ENCODE assay signal across 8 cellular contexts in the genomic region with DNA sequence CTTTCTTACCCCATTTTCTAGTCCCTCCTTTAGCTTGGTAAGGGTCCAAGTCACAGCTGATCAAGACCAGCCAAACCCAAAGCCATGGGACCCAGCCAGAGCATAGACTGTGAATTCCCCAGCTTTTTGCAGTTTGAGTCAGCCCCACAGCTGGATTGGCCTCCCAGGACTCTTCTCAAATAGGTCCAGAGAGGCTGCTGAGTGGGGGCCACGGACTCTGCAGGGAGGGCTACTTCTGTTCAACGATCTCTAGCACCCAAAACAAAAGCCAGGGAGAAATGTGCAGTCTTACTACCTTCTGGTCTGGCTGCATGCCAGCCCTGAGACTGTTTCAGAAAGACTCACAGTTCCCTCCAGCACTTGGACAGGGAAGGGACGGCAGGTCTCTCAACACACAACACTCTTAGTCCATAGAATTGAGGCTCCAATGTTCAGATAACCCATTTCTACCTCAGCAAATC. TPM values are rescaled to one million over a fixed set of nuclear protein-coding genes. Genes with fewer than 3 reads are reported as not detected.
DNase-seq lines count a peak whose midpoint lies in the region; ATAC-seq, FAIRE-seq and TF ChIP-seq lines count a peak whose summit lies in the region.

No MANE protein-coding gene starts in this region.

- H3K27ac ChIP-seq in AG04450 (ENCODE audit: low read depth, low read length): peak overlapping the region; percentile 83

- ATAC-seq in GM19455 (IDR thresholded peaks at IDR 0.05; ENCODE audit: unreplicated experiment): no peak

- peaks cover 5% of the 10 kb centered on the region; the same call in 1 of the 2 replicates for H3K9me3 ChIP-seq in AG04450 (ENCODE audit: control insufficient read depth, insufficient read depth, low read length)

- CTCF ChIA-PET in AG04450 (lab: Charles Lee): interaction anchor here (1.9 kb wide), 1 partner anchor 65 kb away, joined by 7 read pairs; no protein-coding TSS in a partner anchor

- POLR2A ChIA-PET in AG04450 (lab: Yijun Ruan, JAX): interaction anchor here (0.6 to 2.9 kb wide), 3 partner anchors 22 to 62 kb away, joined by 3 to 15 read pairs (median 4); no protein-coding TSS in a partner anchor

- DNase-seq in AG04450 (ENCODE audit: low read depth, low spot score) (peak; percentile 57), GM12892 (ENCODE audit: insufficient read length) (no peak), UCSD-AML1 (lab: John Stamatoyannopoulos, UW; ENCODE audit: unreplicated experiment) (peak; percentile 26), glomerular visceral epithelial cell (ENCODE audit: extremely low spot score) (peak; percentile 55), NCI-H1417 (lab: John Stamatoyannopoulos, UW) (no peak), amniotic stem cell (lab: John Stamatoyannopoulos, UW) (no peak), NCI-H187 (lab: John Stamatoyannopoulos, UW) (no peak)

- peaks cover 24% of the 10 kb centered on the region for H3K27me3 ChIP-seq in AG04450 (ENCODE audit: control insufficient read depth, insufficient read depth, low read length)

- H3K4me3 ChIP-seq in AG04450 (ENCODE audit: low read depth, low read length): peak overlapping the region; percentile 79

- no peak for TF ChIP-seq POLR2A in GM12892 (IDR thresholded peaks at IDR 0.05; ENCODE audit: low read depth, low read length)

- no peak for TF ChIP-seq CTCF in AG04450 (IDR thresholded peaks at IDR 0.05; ENCODE audit: low read depth, low read length)

- peak; percentile 78 for FAIRE-seq in GM12892 (lab: Jason Lieb, UNC)

RNA-seq across cellular contexts. Expression of gene VDR, which starts 1.6 kb away (rescaled TPM):
- polyA plus RNA-seq in AG04450 (2011; rRNA removed): 11.9 and 13.6 TPM in 2 replicates
- 14.6 and 23.2 TPM in 2 replicates for polyA minus RNA-seq in AG04450 (2011; rRNA and poly(A)+ RNA removed)
- 12.0 TPM for polyA plus RNA-seq in GM12892 (2012; ENCODE audit: missing spikeins)

Comparison
In these comparisons a context has a peak if more than half of its experiments do, and no peak if none do; other contexts are left out.
1. DNase-seq: peak in AG04450 (single experiment), UCSD-AML1 (single experiment) and glomerular visceral epithelial cell (single experiment); none in GM12892 (single experiment), NCI-H1417 (0 of 3), amniotic stem cell (single experiment) and NCI-H187 (0 of 2).